9 cellular contexts compared by ENCODE assay signal in the genomic region with DNA sequence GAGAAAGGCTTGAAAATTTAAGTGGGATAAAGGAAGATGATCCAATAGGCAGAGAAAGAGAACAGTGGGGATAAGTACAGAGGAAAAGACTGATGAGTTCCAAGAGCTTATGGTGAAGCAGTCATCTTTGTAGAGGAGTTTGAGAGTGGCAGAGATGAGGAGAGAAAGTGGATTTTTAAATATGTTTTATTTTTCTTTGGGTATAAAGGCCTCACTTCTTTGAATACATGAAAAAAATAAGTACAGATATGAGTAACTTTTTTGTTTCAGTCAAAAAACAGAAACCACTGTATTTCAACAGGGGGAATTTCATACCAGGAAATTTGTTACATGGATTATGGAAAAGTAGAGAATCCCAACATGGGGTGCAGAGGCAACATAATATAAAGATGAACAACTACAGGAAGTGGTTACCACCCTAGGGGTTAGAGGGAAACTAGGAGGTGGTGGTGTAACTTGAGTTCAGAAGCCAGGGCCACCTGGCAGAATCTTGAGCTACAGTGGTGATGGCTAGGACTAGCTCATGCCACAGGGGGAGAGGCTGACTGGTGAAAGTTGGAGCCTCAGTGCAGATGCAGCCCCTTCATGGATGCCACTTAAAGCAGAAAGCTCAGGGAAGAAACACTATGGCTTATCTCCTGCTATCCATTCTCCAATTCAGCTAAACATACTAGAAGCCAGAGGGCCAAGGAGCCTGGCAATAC. TPM values are rescaled to one million over a fixed set of nuclear protein-coding genes. Genes with fewer than 3 reads are reported as not detected.
DNase-seq lines count a peak whose midpoint lies in the region; ATAC-seq lines count a peak whose summit lies in the region.
"Had no signal": no experiment of that assay in that cellular context is flagged by ENCODE, and none has a peak within 500 bp of the region (broad histone marks: within the 10 kb centered on the region; RNA-seq: fewer than 3 reads in every experiment).

No MANE protein-coding gene starts in this region.

- ATAC-seq in GM19397 (IDR thresholded peaks at IDR 0.05; ENCODE audit: unreplicated experiment) (peak; percentile 83), HG03196 (IDR thresholded peaks at IDR 0.05; ENCODE audit: unreplicated experiment) (peak; percentile 89)

- H3K36me3 Mint-ChIP-seq in activated T-helper 2 cell treated with anti-CD3 and anti-CD28 coated beads, Interferon-gamma antibody, Interleukin-2, Interleukin-4, amounts not matched to agents 10 μg/mL and 5 μg/mL and 100 μg/mL, durations not matched to agents 14 hours and 24 hours and 36 hours (ENCODE audit: low read depth): no peaks in the 10 kb centered on the region

- H3K27me3 Mint-ChIP-seq in activated T-helper 2 cell treated with anti-CD3 and anti-CD28 coated beads, Interferon-gamma antibody, Interleukin-2, Interleukin-4, amounts not matched to agents 10 μg/mL and 5 μg/mL and 100 μg/mL, durations not matched to agents 14 hours and 24 hours and 36 hours (ENCODE audit: low read depth): no peaks in the 10 kb centered on the region

- H3K9me3 Mint-ChIP-seq in activated T-helper 2 cell treated with anti-CD3 and anti-CD28 coated beads, Interferon-gamma antibody, Interleukin-2, Interleukin-4, amounts not matched to agents 10 μg/mL and 5 μg/mL and 100 μg/mL, durations not matched to agents 14 hours and 24 hours and 36 hours: no peaks in the 10 kb centered on the region

- intact Hi-C loops in activated T-helper 2 cell treated with anti-CD3 and anti-CD28 coated beads, Interferon-gamma antibody, Interleukin-2, Interleukin-4, amounts not matched to agents 10 μg/mL and 5 μg/mL and 100 μg/mL, durations not matched to agents 14 hours and 24 hours and 36 hours (cut with micrococcal nuclease): loop anchor here (1.0 to 2.0 kb wide), 2 partner anchors 21 to 30 kb away; no protein-coding TSS in a partner anchor

- H3K4me3 ChIP-seq in GM08714 (ENCODE audit: low read length): peak overlapping the region; percentile 34; the same call in 1 of the 2 replicates

- H3K4me1 Mint-ChIP-seq in activated T-helper 2 cell treated with anti-CD3 and anti-CD28 coated beads, Interferon-gamma antibody, Interleukin-2, Interleukin-4, amounts not matched to agents 10 μg/mL and 5 μg/mL and 100 μg/mL, durations not matched to agents 14 hours and 24 hours and 36 hours (ENCODE audit: low read depth): peaks cover 20% of the 10 kb centered on the region

- no peak for DNase-seq in activated T-helper 2 cell treated with anti-CD3 and anti-CD28 coated beads, Interferon-gamma antibody, Interleukin-2, Interleukin-4, amounts not matched to agents 10 μg/mL and 5 μg/mL and 100 μg/mL, durations not matched to agents 14 hours and 24 hours and 36 hours (ENCODE audit: low spot score)
- DNase-seq in effector CD8-positive, alpha-beta T cell (lab: John Stamatoyannopoulos, UW): no peak
- no peak for DNase-seq in DMS53 treated with DMSO at 0.1 percent for 48 hours (lab: John Stamatoyannopoulos, UW; ENCODE audit: unreplicated experiment)
- DNase-seq in GM19238 (ENCODE audit: insufficient read length, low spot score): no peak
- no peak for DNase-seq in NCI-H146 (lab: John Stamatoyannopoulos, UW)
- DNase-seq: mesenchymal stem cell had no signal

- H3K27ac Mint-ChIP-seq in activated T-helper 2 cell treated with anti-CD3 and anti-CD28 coated beads, Interferon-gamma antibody, Interleukin-2, Interleukin-4, amounts not matched to agents 10 μg/mL and 5 μg/mL and 100 μg/mL, durations not matched to agents 14 hours and 24 hours and 36 hours: peak overlapping the region; percentile 28

- peak overlapping the region; percentile 26 for H3K4me3 Mint-ChIP-seq in activated T-helper 2 cell treated with anti-CD3 and anti-CD28 coated beads, Interferon-gamma antibody, Interleukin-2, Interleukin-4, amounts not matched to agents 10 μg/mL and 5 μg/mL and 100 μg/mL, durations not matched to agents 14 hours and 24 hours and 36 hours (ENCODE audit: low read depth)

RNA-seq across cellular contexts. Expression of gene CYBB, which starts 3.4 kb away (rescaled TPM):
- 0.09 TPM in 2 replicates for total RNA-seq in activated T-helper 2 cell treated with anti-CD3 and anti-CD28 coated beads, Interferon-gamma antibody, Interleukin-2, Interleukin-4, amounts not matched to agents 10 μg/mL and 5 μg/mL and 100 μg/mL, durations not matched to agents 14 hours and 24 hours and 36 hours
